ENCODE assay signal across 17 cellular contexts in the genomic region with DNA sequence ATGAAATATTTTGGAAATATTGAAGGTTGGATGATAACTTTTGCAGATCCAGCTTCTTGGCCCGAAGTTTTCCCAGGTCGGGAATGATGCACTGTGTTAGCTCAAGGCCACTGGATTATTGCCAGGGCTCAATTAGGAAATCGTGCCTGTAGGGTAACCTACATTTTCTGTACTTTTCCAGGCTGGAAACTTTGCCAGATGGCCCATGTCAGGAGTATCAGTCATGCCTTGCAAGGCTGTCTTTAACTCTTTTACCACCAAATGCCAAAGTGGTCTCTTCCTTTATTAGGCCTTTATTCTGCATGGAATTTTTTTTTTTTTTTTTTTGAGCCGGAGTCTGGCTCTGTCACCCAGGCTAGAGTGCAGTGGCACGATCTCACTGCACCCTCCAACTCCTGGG. TPM values are rescaled to one million over a fixed set of nuclear protein-coding genes. Genes with fewer than 3 reads are reported as not detected.
DNase-seq lines count a peak whose midpoint lies in the region; ATAC-seq and TF ChIP-seq lines count a peak whose summit lies in the region.
"Had no signal": no experiment of that assay in that cellular context is flagged by ENCODE, and none has a peak within 500 bp of the region (broad histone marks: within the 10 kb centered on the region; RNA-seq: fewer than 3 reads in every experiment).

No MANE protein-coding gene starts in this region.

- no peak overlapping the region for H2BK120ac ChIP-seq in mesenchymal stem cell (ENCODE audit: low read depth, low read length)

- H3K79me1 ChIP-seq in mesenchymal stem cell (replicated peaks; ENCODE audit: low read length, poor library complexity, severe bottlenecking) = peaks cover 1% of the 10 kb centered on the region

- no peak overlapping the region for H3K4me2 ChIP-seq in mesenchymal stem cell (ENCODE audit: low read length, poor library complexity, severe bottlenecking)

- H4K91ac ChIP-seq in mesenchymal stem cell (ENCODE audit: low read length) = no peak overlapping the region

- H3K27ac ChIP-seq in mesenchymal stem cell (ENCODE audit: low read length, poor library complexity, severe bottlenecking) = peak overlapping the region; percentile 4
- H3K27ac ChIP-seq in ovary = no peak overlapping the region
- H3K27ac ChIP-seq: SJSA1, WERI-Rb-1 had no signal

- H3K27me3 ChIP-seq in mesenchymal stem cell (ENCODE audit: control insufficient read depth in 1 of 2, insufficient read depth in 1 of 2, low read length in 2 of 2) (no peaks in the 10 kb centered on the region), ovary (no peaks in the 10 kb centered on the region)
- H3K27me3 ChIP-seq: SJSA1 had no signal

- H3K4me1 Mint-ChIP-seq in activated CD4-positive, alpha-beta T cell treated with anti-CD3 and anti-CD28 coated beads for 36 hours = peaks cover 26% of the 10 kb centered on the region

- no peak for TF ChIP-seq EP300 in ovary (IDR thresholded peaks at IDR 0.05)

- H3K9ac ChIP-seq in mesenchymal stem cell (ENCODE audit: low read length) = no peak overlapping the region

- TF ChIP-seq POLR2A in ovary (IDR thresholded peaks at IDR 0.05) = no peak

- H3K4me3 ChIP-seq in epithelial cell of esophagus (ENCODE audit: low read length) (no peak overlapping the region), mesenchymal stem cell (ENCODE audit: insufficient read depth in 1 of 2, low read depth in 1 of 2, low read length in 2 of 2) (no peak overlapping the region), ovary (no peak overlapping the region)
- H3K4me3 ChIP-seq: SJSA1 had no signal

- H3K36me3 ChIP-seq in mesenchymal stem cell (ENCODE audit: control insufficient read depth in 1 of 2, insufficient read depth in 2 of 2, low read depth in 1 of 2, low read length in 2 of 2) = no peaks in the 10 kb centered on the region
- H3K36me3 ChIP-seq in ovary = no peaks in the 10 kb centered on the region
- H3K36me3 ChIP-seq: WERI-Rb-1 had no signal

- CTCF ChIA-PET in activated CD4-positive, alpha-beta T cell treated with anti-CD3 and anti-CD28 coated beads for 36 hours (lab: Charles Lee) = no interaction called here

- WGBS in mesenchymal stem cell = 13% methylated on average over 5 of the region's 5 CpGs
- 32 to 36% (median 35%) methylated on average over 5 of the region's 5 CpGs for WGBS in ovary, 3 donors

- H3K4ac ChIP-seq in mesenchymal stem cell (ENCODE audit: low read depth in 1 of 2, low read length in 2 of 2) = no peak overlapping the region

- H3K14ac ChIP-seq in mesenchymal stem cell (ENCODE audit: low read length in 2 of 2) = no peak overlapping the region

- no peak overlapping the region for H3K27ac Mint-ChIP-seq in activated CD4-positive, alpha-beta T cell treated with anti-CD3 and anti-CD28 coated beads for 36 hours

- DNase-seq in ELR (ENCODE audit: low read depth) = peak; percentile 43
- DNase-seq in NCI-H69 (lab: John Stamatoyannopoulos, UW) = peak; percentile 89
- peak; percentile 77 for DNase-seq in epithelial cell of esophagus (ENCODE audit: low read depth)
- DNase-seq in mesenchymal stem cell = peak; percentile 95
- DNase-seq in ovary = no peak
- no peak for DNase-seq in activated CD4-positive, alpha-beta T cell treated with anti-CD3 and anti-CD28 coated beads for 36 hours
- no peak for DNase-seq in NOMO-1 (lab: John Stamatoyannopoulos, UW; ENCODE audit: unreplicated experiment in 2 of 2)
- DNase-seq: activated T-cell treated with anti-CD3 and anti-CD28 coated beads for 4 hours; amniotic stem cell; DMS79 treated with DMSO at 0.1 percent for 48 hours; effector memory CD4-positive, alpha-beta T cell; GOT3; hypothalamus; stimulated activated CD4-positive, alpha-beta T cell treated with anti-CD3 and anti-CD28 coated beads, Interleukin-1b, Interleukin-23, amount 100 ng/mL, for 48 hours; WERI-Rb-1 had no signal

- no peak overlapping the region for H3K4me3 Mint-ChIP-seq in activated CD4-positive, alpha-beta T cell treated with anti-CD3 and anti-CD28 coated beads for 36 hours

- TF ChIP-seq CTCF in epithelial cell of esophagus (IDR thresholded peaks at IDR 0.05; ENCODE audit: insufficient read depth, low read depth, low read length, missing control alignments) = no peak
- no peak for TF ChIP-seq CTCF in ovary (IDR thresholded peaks at IDR 0.05)

- H2AFZ ChIP-seq in mesenchymal stem cell (ENCODE audit: low read depth, low read length) = no peak overlapping the region

- no peak overlapping the region for H2BK15ac ChIP-seq in mesenchymal stem cell (ENCODE audit: low read depth, poor library complexity, severe bottlenecking)

- no peaks in the 10 kb centered on the region for H3K36me3 Mint-ChIP-seq in activated CD4-positive, alpha-beta T cell treated with anti-CD3 and anti-CD28 coated beads for 36 hours (ENCODE audit: low read depth)

- no peak for ATAC-seq in GM19395 (IDR thresholded peaks at IDR 0.05; ENCODE audit: unreplicated experiment)
- ATAC-seq in activated CD4-positive, alpha-beta T cell treated with anti-CD3 and anti-CD28 coated beads for 36 hours = no peak

- peaks cover 10% of the 10 kb centered on the region for H3K9me3 ChIP-seq in mesenchymal stem cell (ENCODE audit: control insufficient read depth, low read length)
- H3K9me3 ChIP-seq in ovary = no peaks in the 10 kb centered on the region

- no peak overlapping the region for H2BK5ac ChIP-seq in mesenchymal stem cell (ENCODE audit: low read depth, low read length, poor library complexity, severe bottlenecking)

- POLR2A ChIA-PET in activated CD4-positive, alpha-beta T cell treated with anti-CD3 and anti-CD28 coated beads for 36 hours (lab: Charles Lee) = no interaction called here

- no peak overlapping the region for H2BK12ac ChIP-seq in mesenchymal stem cell (ENCODE audit: low read length in 2 of 2)

- H3K4me1 ChIP-seq in mesenchymal stem cell (ENCODE audit: control insufficient read depth, insufficient read depth, low read depth, low read length) (peaks cover 26% of the 10 kb centered on the region), ovary (ENCODE audit: insufficient read depth) (peaks cover 12% of the 10 kb centered on the region)

- H4K8ac ChIP-seq in mesenchymal stem cell (ENCODE audit: low read length) = no peak overlapping the region

- no peak overlapping the region for H2AK5ac ChIP-seq in mesenchymal stem cell (ENCODE audit: low read length, severe bottlenecking)

- no peaks in the 10 kb centered on the region for H3K27me3 Mint-ChIP-seq in activated CD4-positive, alpha-beta T cell treated with anti-CD3 and anti-CD28 coated beads for 36 hours

- H3K23ac ChIP-seq in mesenchymal stem cell (ENCODE audit: low read length in 2 of 2) = no peak overlapping the region

- intact Hi-C loops in ovary (cut with DNase I) = no loop called here
- intact Hi-C loops in activated CD4-positive, alpha-beta T cell treated with anti-CD3 and anti-CD28 coated beads for 36 hours (cut with DNase I, micrococcal nuclease) = no loop called here

- peak overlapping the region in 1 of 2 experiments; percentile 10 for H3K18ac ChIP-seq in mesenchymal stem cell (ENCODE audit: low read depth in 1 of 2, low read length in 2 of 2)

- H3K9me3 Mint-ChIP-seq in activated CD4-positive, alpha-beta T cell treated with anti-CD3 and anti-CD28 coated beads for 36 hours (ENCODE audit: low read depth) = no peaks in the 10 kb centered on the region

RNA-seq across cellular contexts. Expression of a gene that starts 8.8 kb away (rescaled TPM):
- polyA plus RNA-seq in mesenchymal stem cell (2013, experiment 1 of 2) = 101 TPM
- polyA plus RNA-seq in mesenchymal stem cell (2013, experiment 2 of 2) = 107 TPM
- total RNA-seq in ovary = 10 to 100 TPM; 29.1 to 70.4 (median 53.7) TPM
- 10 to 100 TPM; 32.7 to 78.7 TPM for polyA plus RNA-seq in ovary
- 10 to 100 TPM; 44.2 to 67.0 TPM for total RNA-seq in activated CD4-positive, alpha-beta T cell treated with anti-CD3 and anti-CD28 coated beads for 36 hours

Comparison
In these comparisons a context has a peak if more than half of its experiments do, and no peak if none do; other contexts are left out.
1. DNase-seq: peak in ELR (single experiment), NCI-H69 (single experiment), epithelial cell of esophagus (single experiment) and mesenchymal stem cell (single experiment); none in ovary (0 of 5), activated CD4-positive, alpha-beta T cell treated with anti-CD3 and anti-CD28 coated beads for 36 hours (single experiment) and NOMO-1 (0 of 2).